ENCODE assay signal across 10 cellular contexts in the genomic region with DNA sequence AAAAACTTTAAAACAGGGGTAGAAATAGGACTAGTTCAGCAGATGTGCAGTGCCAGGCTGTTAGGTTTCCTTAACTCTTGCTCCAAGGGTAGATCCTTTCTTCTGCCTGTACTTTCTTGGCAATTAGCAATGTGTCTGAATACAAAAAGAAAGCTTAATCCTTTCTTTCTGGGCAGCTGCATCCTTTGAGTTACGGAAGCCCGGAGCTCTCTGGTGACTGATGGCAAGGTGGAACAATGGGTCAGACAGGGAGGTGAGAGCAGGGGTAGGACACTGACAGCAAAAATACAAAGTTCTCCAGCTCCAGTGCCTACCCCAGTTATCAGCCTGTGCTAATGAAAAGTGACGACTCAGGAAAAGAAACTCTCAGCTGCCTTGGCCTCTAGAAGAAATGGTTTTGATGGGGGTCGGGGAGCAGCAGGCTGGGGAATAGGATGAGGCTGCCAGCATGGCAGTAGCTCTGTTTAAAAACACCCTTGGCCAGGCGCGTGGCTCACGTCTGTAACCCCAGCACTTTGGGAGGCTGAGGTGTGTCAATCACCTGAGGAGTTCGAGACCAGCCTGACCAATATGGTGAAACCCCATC. TPM values are rescaled to one million over a fixed set of nuclear protein-coding genes. Genes with fewer than 3 reads are reported as not detected.
A peak's percentile ranks its signal among the peaks of the same experiment; 100 is the strongest.
DNase-seq lines count a peak whose midpoint lies in the region; ATAC-seq and TF ChIP-seq lines count a peak whose summit lies in the region.
"Had no signal": no experiment of that assay in that cellular context is flagged by ENCODE, and none has a peak within 500 bp of the region (broad histone marks: within the 10 kb centered on the region; RNA-seq: fewer than 3 reads in every experiment).

No MANE protein-coding gene starts in this region.

- CTCF ChIA-PET in Caco-2 (lab: Charles Lee): interaction anchor here (0.5 to 1.2 kb wide), 2 partner anchors 33 to 50 kb away, joined by 5 to 6 read pairs; no protein-coding TSS in a partner anchor
- CTCF ChIA-PET in Panc1 (lab: Charles Lee): no interaction called here

- in situ Hi-C loops in Panc1 (cut with HindIII; ENCODE audit: low pct_unique_long_range_greater_than_20kb, low sequenced_read_pairs): no loop called here

- H3K27me3 ChIP-seq in Caco-2 (replicated peaks; ENCODE audit: control insufficient read depth, insufficient read depth, low read length) (no peaks in the 10 kb centered on the region), Panc1 (ENCODE audit: control insufficient read depth, insufficient read depth, low read length) (no peaks in the 10 kb centered on the region), ectodermal cell (ENCODE audit: control insufficient read depth, insufficient read depth, low read length, poor library complexity, severe bottlenecking) (no peaks in the 10 kb centered on the region)

- H3K4me1 ChIP-seq in Caco-2: peaks cover 38% of the 10 kb centered on the region
- H3K4me1 ChIP-seq in Panc1 (ENCODE audit: control insufficient read depth, insufficient read depth, low read length): peaks cover 28% of the 10 kb centered on the region
- peaks cover 33% of the 10 kb centered on the region for H3K4me1 ChIP-seq in ectodermal cell (ENCODE audit: control insufficient read depth, insufficient read depth, low read length)

- H3K36me3 Mint-ChIP-seq in Caco-2 (ENCODE audit: insufficient read depth, unreplicated experiment) (peaks cover 7% of the 10 kb centered on the region), progenitor cell of endocrine pancreas (ENCODE audit: insufficient read depth) (no peaks in the 10 kb centered on the region)
- H3K36me3 Mint-ChIP-seq in T-helper 2 cell treated with Interferon-gamma antibody and Interleukin-4, amounts not matched to agents 5 μg/mL and 100 μg/mL, for 36 hours (ENCODE audit: low read depth): no peaks in the 10 kb centered on the region

- POLR2A ChIA-PET in Caco-2 (lab: Charles Lee) (interaction anchor here (1.5 kb wide), 1 partner anchor 36 kb away, joined by 8 read pairs; a partner anchor contains a TSS), Panc1 (lab: Charles Lee) (no interaction called here)

- H3K9me3 Mint-ChIP-seq in Caco-2 (ENCODE audit: unreplicated experiment) (peaks cover 1% of the 10 kb centered on the region), progenitor cell of endocrine pancreas (ENCODE audit: low read depth) (no peaks in the 10 kb centered on the region)
- H3K9me3 Mint-ChIP-seq in T-helper 2 cell treated with Interferon-gamma antibody and Interleukin-4, amounts not matched to agents 5 μg/mL and 100 μg/mL, for 36 hours: no peaks in the 10 kb centered on the region

- BruUV-seq in Caco-2 (replicated peaks; lab: Mats Ljungman, UMichigan) (no TSS peak), Panc1 (replicated peaks; lab: Mats Ljungman, UMichigan) (no TSS peak)

- peak overlapping the region; percentile 82 for H3K27ac ChIP-seq in Panc1 (ENCODE audit: low read length)
- H3K27ac ChIP-seq in ectodermal cell (ENCODE audit: insufficient read depth, low read depth, low read length, poor library complexity, severe bottlenecking): peak overlapping the region; percentile 18

- DNase-seq in Caco-2 (no peak), Panc1 (ENCODE audit: low read depth, low spot score) (no peak), progenitor cell of endocrine pancreas (ENCODE audit: low spot score, unreplicated experiment) (no peak), kidney tubule cell (ENCODE audit: low spot score) (no peak)
- DNase-seq in stimulated activated CD8-positive, alpha-beta memory T cell treated with anti-CD3 and anti-CD28 coated beads, Interleukin-4, amount 100 ng/mL, for 48 hours: no peak
- DNase-seq in stimulated activated CD4-positive, alpha-beta T cell treated with anti-CD3 and anti-CD28 coated beads, Interleukin-15, amount 100 ng/mL, for 24 hours: no peak
- no peak for DNase-seq in T-helper 2 cell treated with Interferon-gamma antibody and Interleukin-4, amounts not matched to agents 5 μg/mL and 100 μg/mL, for 36 hours (ENCODE audit: low spot score)
- DNase-seq: NCI-H1105 treated with DMSO at 0.1 percent for 48 hours had no signal

- H3K9me3 ChIP-seq in Caco-2 (no peaks in the 10 kb centered on the region), Panc1 (ENCODE audit: control insufficient read depth, insufficient read depth, low read depth, low read length) (no peaks in the 10 kb centered on the region), ectodermal cell (ENCODE audit: control insufficient read depth, low read length) (no peaks in the 10 kb centered on the region)

- peak overlapping the region; percentile 51 for H3K27ac Mint-ChIP-seq in Caco-2 (ENCODE audit: unreplicated experiment)
- peak overlapping the region; percentile 38 for H3K27ac Mint-ChIP-seq in progenitor cell of endocrine pancreas
- H3K27ac Mint-ChIP-seq in T-helper 2 cell treated with Interferon-gamma antibody and Interleukin-4, amounts not matched to agents 5 μg/mL and 100 μg/mL, for 36 hours: no peak overlapping the region

- H3K4me1 Mint-ChIP-seq in Caco-2 (ENCODE audit: low read depth, unreplicated experiment): peaks cover 37% of the 10 kb centered on the region
- H3K4me1 Mint-ChIP-seq in progenitor cell of endocrine pancreas (ENCODE audit: low read depth): peaks cover 57% of the 10 kb centered on the region
- peaks cover 19% of the 10 kb centered on the region for H3K4me1 Mint-ChIP-seq in T-helper 2 cell treated with Interferon-gamma antibody and Interleukin-4, amounts not matched to agents 5 μg/mL and 100 μg/mL, for 36 hours (ENCODE audit: low read depth)

- WGBS in ectodermal cell, 2 experiments: 48 to 50% methylated on average over 8 of the region's 8 CpGs

- no peak overlapping the region for H3K4me3 ChIP-seq in Caco-2 (ENCODE audit: low read depth, low read length)
- no peak overlapping the region for H3K4me3 ChIP-seq in Panc1 (ENCODE audit: low read depth in 2 of 2, low read length in 2 of 2)
- no peak overlapping the region for H3K4me3 ChIP-seq in ectodermal cell (ENCODE audit: insufficient read depth, low read depth, low read length)
- H3K4me3 ChIP-seq: lung had no signal

- H3K4me3 Mint-ChIP-seq in Caco-2 (ENCODE audit: unreplicated experiment) (no peak overlapping the region), progenitor cell of endocrine pancreas (ENCODE audit: low read depth) (no peak overlapping the region)
- no peak overlapping the region for H3K4me3 Mint-ChIP-seq in T-helper 2 cell treated with Interferon-gamma antibody and Interleukin-4, amounts not matched to agents 5 μg/mL and 100 μg/mL, for 36 hours

- H3K36me3 ChIP-seq in Caco-2 (ENCODE audit: control insufficient read depth, insufficient read depth, low read length) (no peaks in the 10 kb centered on the region), Panc1 (ENCODE audit: control insufficient read depth, insufficient read depth, low read length) (no peaks in the 10 kb centered on the region), ectodermal cell (ENCODE audit: control insufficient read depth, insufficient read depth, low read length) (no peaks in the 10 kb centered on the region)

- intact Hi-C loops in Caco-2 (cut with micrococcal nuclease; ENCODE audit: unreplicated experiment): no loop called here
- intact Hi-C loops in Panc1 (cut with micrococcal nuclease; ENCODE audit: unreplicated experiment): no loop called here

- no peak for ATAC-seq in Panc1

- TF ChIP-seq CTCF in Caco-2 (IDR thresholded peaks at IDR 0.05; ENCODE audit: insufficient read depth in 1 of 2, low read depth in 1 of 2, low read length in 1 of 2, severe bottlenecking in 1 of 2, unreplicated experiment in 1 of 2) (no peak), Panc1 (IDR thresholded peaks at IDR 0.05) (no peak), progenitor cell of endocrine pancreas (IDR thresholded peaks at IDR 0.05; ENCODE audit: unreplicated experiment) (no peak)

- H3K27me3 Mint-ChIP-seq in Caco-2 (ENCODE audit: insufficient read depth, unreplicated experiment): no peaks in the 10 kb centered on the region
- no peaks in the 10 kb centered on the region for H3K27me3 Mint-ChIP-seq in progenitor cell of endocrine pancreas
- peaks cover 5% of the 10 kb centered on the region for H3K27me3 Mint-ChIP-seq in T-helper 2 cell treated with Interferon-gamma antibody and Interleukin-4, amounts not matched to agents 5 μg/mL and 100 μg/mL, for 36 hours (ENCODE audit: low read depth)

RNA-seq across cellular contexts. Expression of a gene that starts 36.7 kb away (rescaled TPM):
- total RNA-seq in Caco-2 (2022): 114 TPM in 2 replicates
- 117 TPM for total RNA-seq in Panc1 (2021; ENCODE audit: unreplicated experiment)
- 82.6 TPM for polyA plus RNA-seq in Panc1 (2012; ENCODE audit: insufficient read length)
- 48.7 TPM for polyA plus RNA-seq in ectodermal cell (2013, experiment 1 of 4)
- polyA plus RNA-seq in ectodermal cell (2013, experiment 2 of 4): 41.8 TPM
- polyA plus RNA-seq in ectodermal cell (2013, experiment 3 of 4): 34.3 TPM
- 37.5 TPM for polyA plus RNA-seq in ectodermal cell (2013, experiment 4 of 4)
- 41.0 and 43.9 TPM in 2 replicates for total RNA-seq in progenitor cell of endocrine pancreas
